ENCODE assay signal across 8 cellular contexts in the genomic region with DNA sequence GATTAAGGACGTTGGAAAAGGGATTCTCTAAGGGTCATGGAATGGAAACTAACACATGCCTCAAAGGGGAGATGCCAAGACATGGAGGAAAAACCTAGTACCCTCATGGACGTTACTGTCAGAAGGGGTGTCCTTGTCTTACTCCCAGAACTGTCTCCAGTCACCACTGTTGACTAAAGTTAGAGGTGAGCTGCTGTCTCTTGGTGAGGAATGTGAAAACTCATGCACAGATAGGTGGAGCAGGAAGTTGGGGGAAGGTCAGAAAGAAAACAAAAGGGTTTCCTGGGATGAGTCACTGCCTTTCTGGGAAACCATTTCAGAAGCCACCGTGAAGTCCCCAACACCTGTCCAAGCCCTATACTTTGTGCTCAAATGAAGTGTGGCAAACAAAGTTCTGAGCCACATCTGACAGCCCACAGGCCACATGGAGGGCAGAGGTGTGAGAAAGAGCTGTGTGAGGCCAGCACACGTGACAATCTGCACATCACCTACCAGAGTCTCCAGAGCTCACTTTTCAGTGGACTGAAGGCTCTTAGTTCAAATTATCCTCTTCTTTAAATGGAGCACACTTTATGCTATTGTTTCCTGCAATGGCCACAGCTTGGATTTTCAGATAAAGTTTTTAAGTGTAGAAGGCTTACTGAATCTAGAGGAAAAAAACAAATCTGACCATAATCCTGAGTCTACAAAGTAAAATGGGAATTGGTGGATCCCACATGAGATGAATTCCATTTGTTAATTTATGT.
A peak's percentile ranks its signal among the peaks of the same experiment; 100 is the strongest.
DNase-seq lines count a peak whose midpoint lies in the region; ATAC-seq and TF ChIP-seq lines count a peak whose summit lies in the region.

No MANE protein-coding gene starts in this region.

- H3K9me3 ChIP-seq in sigmoid colon: no peaks in the 10 kb centered on the region

- DNase-seq in RPMI7951 (ENCODE audit: low read depth): peak; percentile 41
- DNase-seq in activated naive CD8-positive, alpha-beta T cell treated with anti-CD3 and anti-CD28 coated beads, Interleukin-2, amount 50 U/mL, for 24 hours: peak; percentile 80
- DNase-seq in stimulated activated CD4-positive, alpha-beta T cell treated with anti-CD3 and anti-CD28 coated beads, Interleukin-2, amount 100 ng/mL, for 4 hours (ENCODE audit: low read depth): peak; percentile 24
- DNase-seq in dedifferentiated amniotic fluid mesenchymal stem cell (ENCODE audit: extremely low spot score): no peak
- DNase-seq in SIG-M5 treated with dmso at 0.1 percent for 504 hours (lab: John Stamatoyannopoulos, UW; ENCODE audit: unreplicated experiment): no peak
- no peak for DNase-seq in sigmoid colon

- TF ChIP-seq EP300 in sigmoid colon (IDR thresholded peaks at IDR 0.05): no peak

- WGBS in sigmoid colon, 2 donors: 25 to 44% methylated on average over 4 of the region's 4 CpGs

- no peaks in the 10 kb centered on the region for H3K4me1 ChIP-seq in sigmoid colon

- no peaks in the 10 kb centered on the region for H3K27me3 ChIP-seq in sigmoid colon

- peaks cover 2% of the 10 kb centered on the region for H3K27me3 Mint-ChIP-seq in activated naive CD8-positive, alpha-beta T cell treated with anti-CD3 and anti-CD28 coated beads, Interleukin-2, amount 50 U/mL, for 24 hours

- ATAC-seq in GM18505 (IDR thresholded peaks at IDR 0.05; ENCODE audit: unreplicated experiment) (peak; percentile 93), HG02678 (IDR thresholded peaks at IDR 0.05; ENCODE audit: unreplicated experiment) (peak; percentile 93)
- ATAC-seq in activated naive CD8-positive, alpha-beta T cell treated with anti-CD3 and anti-CD28 coated beads, Interleukin-2, amount 50 U/mL, for 24 hours: peak; percentile 94

- no peaks in the 10 kb centered on the region for H3K36me3 ChIP-seq in sigmoid colon

- intact Hi-C loops in sigmoid colon (cut with DNase I): no loop called here

- H3K4me3 Mint-ChIP-seq in activated naive CD8-positive, alpha-beta T cell treated with anti-CD3 and anti-CD28 coated beads, Interleukin-2, amount 50 U/mL, for 24 hours: peak overlapping the region; percentile 32

- no peak for TF ChIP-seq POLR2A in GM18505 (IDR thresholded peaks at IDR 0.05; ENCODE audit: borderline replicate concordance, extremely low read depth, insufficient read depth, insufficient read length)
- no peak for TF ChIP-seq POLR2A in sigmoid colon (IDR thresholded peaks at IDR 0.05)

- H3K4me1 Mint-ChIP-seq in activated naive CD8-positive, alpha-beta T cell treated with anti-CD3 and anti-CD28 coated beads, Interleukin-2, amount 50 U/mL, for 24 hours: peaks cover 35% of the 10 kb centered on the region

- H3K4me3 ChIP-seq in sigmoid colon: no peak overlapping the region

- TF ChIP-seq CTCF in sigmoid colon (IDR thresholded peaks at IDR 0.05): no peak

- peak overlapping the region; percentile 74 for H3K27ac Mint-ChIP-seq in activated naive CD8-positive, alpha-beta T cell treated with anti-CD3 and anti-CD28 coated beads, Interleukin-2, amount 50 U/mL, for 24 hours

- H3K36me3 Mint-ChIP-seq in activated naive CD8-positive, alpha-beta T cell treated with anti-CD3 and anti-CD28 coated beads, Interleukin-2, amount 50 U/mL, for 24 hours (ENCODE audit: low read depth): no peaks in the 10 kb centered on the region

- no peak overlapping the region for H3K27ac ChIP-seq in sigmoid colon

- peaks cover 4% of the 10 kb centered on the region for H3K9me3 Mint-ChIP-seq in activated naive CD8-positive, alpha-beta T cell treated with anti-CD3 and anti-CD28 coated beads, Interleukin-2, amount 50 U/mL, for 24 hours

Comparison
In these comparisons a context has a peak if more than half of its experiments do, and no peak if none do; other contexts are left out.
1. DNase-seq: peak in RPMI7951 (single experiment), activated naive CD8-positive, alpha-beta T cell treated with anti-CD3 and anti-CD28 coated beads, Interleukin-2, amount 50 U/mL, for 24 hours (single experiment) and stimulated activated CD4-positive, alpha-beta T cell treated with anti-CD3 and anti-CD28 coated beads, Interleukin-2, amount 100 ng/mL, for 4 hours (single experiment); none in dedifferentiated amniotic fluid mesenchymal stem cell (single experiment), SIG-M5 treated with dmso at 0.1 percent for 504 hours (single experiment) and sigmoid colon (single experiment).
2. Peak in every context shown above with its lines, with median percentiles within 50 percentile points of each other: ATAC-seq.